In genomic region chr5:124697912-124698690, GRCh38 we compare ENCODE assay signal across 10 cellular contexts. TPM values are rescaled to one million over a fixed set of nuclear protein-coding genes. Genes with fewer than 3 reads are reported as not detected.
DNase-seq lines count a peak whose midpoint lies in the region; ATAC-seq and TF ChIP-seq lines count a peak whose summit lies in the region.
"Had no signal": no experiment of that assay in that cellular context is flagged by ENCODE, and none has a peak within 500 bp of the region (broad histone marks: within the 10 kb centered on the region; RNA-seq: fewer than 3 reads in every experiment).

No MANE protein-coding gene starts in this region.

- in situ Hi-C loops in astrocyte of the spinal cord (cut with HindIII; ENCODE audit: low sequenced_read_pairs) = no loop called here
- in situ Hi-C loops in gastrocnemius medialis (cut with MboI; ENCODE audit: low sequenced_read_pairs in 4 of 4) = no loop called here
- in situ Hi-C loops in G401 (cut with HindIII; ENCODE audit: low sequenced_read_pairs) = no loop called here

- H3K36me3 ChIP-seq in HEK293 (ENCODE audit: control insufficient read depth in 2 of 2, insufficient read depth in 1 of 2, low read length in 2 of 2) = peaks cover 0 to 13% of the 10 kb centered on the region in 2 experiments; a peak in 2 of 3 replicates
- no peaks in the 10 kb centered on the region for H3K36me3 ChIP-seq in hepatocyte (replicated peaks; ENCODE audit: insufficient read depth, low read depth)
- H3K36me3 ChIP-seq in gastrocnemius medialis = no peaks in the 10 kb centered on the region
- H3K36me3 ChIP-seq in MM.1S (replicated peaks; ENCODE audit: insufficient read depth, low read length) = no peaks in the 10 kb centered on the region

- H3K9me3 ChIP-seq in HEK293 (ENCODE audit: control insufficient read depth, insufficient read depth, low read depth, low read length) (no peaks in the 10 kb centered on the region), hepatocyte (ENCODE audit: low read depth) (no peaks in the 10 kb centered on the region), gastrocnemius medialis (no peaks in the 10 kb centered on the region), MM.1S (replicated peaks; ENCODE audit: insufficient read depth, low read length) (no peaks in the 10 kb centered on the region)

- TF ChIP-seq CTCF in HEK293 (tag by site-specific recombination; IDR thresholded peaks at IDR 0.05) (no peak), astrocyte of the spinal cord (IDR thresholded peaks at IDR 0.05; ENCODE audit: low read depth, low read length) (no peak), hepatocyte (IDR thresholded peaks at IDR 0.05; ENCODE audit: poor library complexity) (no peak), gastrocnemius medialis (IDR thresholded peaks at IDR 0.05 in 4 of 5, conservative IDR thresholded peaks at IDR 0.05 in 1 of 5) (no peak), MM.1S (IDR thresholded peaks at IDR 0.05; ENCODE audit: low read length) (no peak)

- no peak overlapping the region for H3K9ac ChIP-seq in MM.1S (ENCODE audit: low read length)

- peak overlapping the region; percentile 46 for H3K4me2 ChIP-seq in hepatocyte
- H3K4me2 ChIP-seq in MM.1S (ENCODE audit: low read depth, low read length) = no peak overlapping the region

- DNase-seq in astrocyte of the spinal cord (ENCODE audit: low read depth, low spot score) (peak; percentile 25), hepatocyte (ENCODE audit: low spot score) (no peak), gastrocnemius medialis (no peak), iPS-NIHi11 (ENCODE audit: low spot score) (no peak), MM.1S (no peak), 8988T (no peak), G401 (ENCODE audit: low spot score) (no peak)
- DNase-seq: activated naive CD8-positive, alpha-beta T cell treated with anti-CD3 and anti-CD28 coated beads for 36 hours; stimulated activated CD4-positive, alpha-beta T cell treated with anti-CD3 and anti-CD28 coated beads, Interleukin-12 subunit alpha, Interleukin-12 subunit beta, amount 100 ng/mL, for 4 hours had no signal

- H3K4me1 ChIP-seq in HEK293 (ENCODE audit: control insufficient read depth, insufficient read depth, low read length) (peaks cover 35% of the 10 kb centered on the region), hepatocyte (ENCODE audit: insufficient read depth) (peaks cover 43% of the 10 kb centered on the region), gastrocnemius medialis (peaks cover 32 to 58% of the 10 kb centered on the region in 2 donors), MM.1S (ENCODE audit: low read length) (peaks cover 8% of the 10 kb centered on the region; the same call in 1 of the 2 replicates)

- H2AFZ ChIP-seq in hepatocyte (no peak overlapping the region), MM.1S (ENCODE audit: low read length) (no peak overlapping the region)

- H4K20me1 ChIP-seq in hepatocyte (ENCODE audit: insufficient read depth, poor library complexity, severe bottlenecking) (no peaks in the 10 kb centered on the region), MM.1S (ENCODE audit: insufficient read depth, low read length) (no peaks in the 10 kb centered on the region)

- peak; percentile 21 to 37 for ATAC-seq in gastrocnemius medialis

- H3F3A ChIP-seq in MM.1S (ENCODE audit: insufficient read depth, low read length) = no peaks in the 10 kb centered on the region

- 42% methylated on average over 7 of the region's 7 CpGs for WGBS in hepatocyte (ENCODE audit: low lambda C conversion rate, missing lambda C conversion rate)

- H3K27ac ChIP-seq in HEK293 (ENCODE audit: extremely low read depth, low read depth, low read length) = peak overlapping the region; percentile 54
- peak overlapping the region; percentile 82 for H3K27ac ChIP-seq in hepatocyte
- peak overlapping the region; percentile 6 to 63 (median 45) for H3K27ac ChIP-seq in gastrocnemius medialis
- H3K27ac ChIP-seq in MM.1S (ENCODE audit: low read length) = no peak overlapping the region

- H3K79me2 ChIP-seq in hepatocyte (peaks cover 85% of the 10 kb centered on the region), MM.1S (ENCODE audit: low read length) (no peaks in the 10 kb centered on the region)

- H3K9me2 ChIP-seq in hepatocyte (replicated peaks; ENCODE audit: insufficient read depth) = no peaks in the 10 kb centered on the region
- H3K9me2 ChIP-seq in MM.1S (replicated peaks; ENCODE audit: insufficient read depth, low read length) = no peaks in the 10 kb centered on the region

- POLR2A ChIA-PET in HEK293 (lab: Yijun Ruan, JAX) = no interaction called here

- H3K4me3 ChIP-seq in HEK293 (ENCODE audit: low read depth, low read length) (no peak overlapping the region), astrocyte of the spinal cord (ENCODE audit: low read depth, low read length) (no peak overlapping the region), hepatocyte (no peak overlapping the region), gastrocnemius medialis (peak overlapping the region in 1 of 4 donors; percentile 12), MM.1S (ENCODE audit: low read length) (no peak overlapping the region)

- H3K27me3 ChIP-seq in hepatocyte (no peaks in the 10 kb centered on the region), gastrocnemius medialis (no peaks in the 10 kb centered on the region), MM.1S (replicated peaks; ENCODE audit: insufficient read depth, low read length) (no peaks in the 10 kb centered on the region)

- CTCF ChIA-PET in HEK293 (lab: Yijun Ruan, JAX) = interaction anchor here (0.7 to 1.9 kb wide), 2 partner anchors 27 to 31 kb away, joined by 3 to 6 read pairs; no protein-coding TSS in a partner anchor

- TF ChIP-seq POLR2A in gastrocnemius medialis (IDR thresholded peaks at IDR 0.05) = no peak

- intact Hi-C loops in gastrocnemius medialis (cut with DNase I; ENCODE audit: low total_unique reads) = no loop called here

TF ChIP-seq in HEK293, 187 proteins besides CTCF, POLR2A, EP300 and RAD21 (continues in another document):
- TF ChIP-seq WT1 (tag by site-specific recombination; IDR thresholded peaks at IDR 0.05) (peak; percentile 53; the same call in 1 of the 2 replicates), ZNF843 (tag by site-specific recombination; IDR thresholded peaks at IDR 0.05) (0 out of 2 replicates have a peak, but pooled peaks have one; percentile 21), ZNF561 (tag by site-specific recombination; IDR thresholded peaks at IDR 0.05; ENCODE audit: borderline replicate concordance) (peak; percentile 51; the same call in 1 of the 2 replicates), MZF1 (tag by site-specific recombination; IDR thresholded peaks at IDR 0.05; ENCODE audit: borderline replicate concordance) (peak; percentile 88; the same call in 1 of the 2 replicates), PRDM6 (tag by site-specific recombination; IDR thresholded peaks at IDR 0.05) (peak; percentile 76), SP7 (tag by site-specific recombination; IDR thresholded peaks at IDR 0.05) (no peak)
- TF ChIP-seq, protein P1, sequence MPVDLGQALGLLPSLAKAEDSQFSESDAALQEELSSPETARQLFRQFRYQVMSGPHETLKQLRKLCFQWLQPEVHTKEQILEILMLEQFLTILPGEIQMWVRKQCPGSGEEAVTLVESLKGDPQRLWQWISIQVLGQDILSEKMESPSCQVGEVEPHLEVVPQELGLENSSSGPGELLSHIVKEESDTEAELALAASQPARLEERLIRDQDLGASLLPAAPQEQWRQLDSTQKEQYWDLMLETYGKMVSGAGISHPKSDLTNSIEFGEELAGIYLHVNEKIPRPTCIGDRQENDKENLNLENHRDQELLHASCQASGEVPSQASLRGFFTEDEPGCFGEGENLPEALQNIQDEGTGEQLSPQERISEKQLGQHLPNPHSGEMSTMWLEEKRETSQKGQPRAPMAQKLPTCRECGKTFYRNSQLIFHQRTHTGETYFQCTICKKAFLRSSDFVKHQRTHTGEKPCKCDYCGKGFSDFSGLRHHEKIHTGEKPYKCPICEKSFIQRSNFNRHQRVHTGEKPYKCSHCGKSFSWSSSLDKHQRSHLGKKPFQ (tag by site-specific recombination; IDR thresholded peaks at IDR 0.05) = peak; percentile 27; the same call in 1 of the 2 replicates
- TF ChIP-seq, protein P2, sequence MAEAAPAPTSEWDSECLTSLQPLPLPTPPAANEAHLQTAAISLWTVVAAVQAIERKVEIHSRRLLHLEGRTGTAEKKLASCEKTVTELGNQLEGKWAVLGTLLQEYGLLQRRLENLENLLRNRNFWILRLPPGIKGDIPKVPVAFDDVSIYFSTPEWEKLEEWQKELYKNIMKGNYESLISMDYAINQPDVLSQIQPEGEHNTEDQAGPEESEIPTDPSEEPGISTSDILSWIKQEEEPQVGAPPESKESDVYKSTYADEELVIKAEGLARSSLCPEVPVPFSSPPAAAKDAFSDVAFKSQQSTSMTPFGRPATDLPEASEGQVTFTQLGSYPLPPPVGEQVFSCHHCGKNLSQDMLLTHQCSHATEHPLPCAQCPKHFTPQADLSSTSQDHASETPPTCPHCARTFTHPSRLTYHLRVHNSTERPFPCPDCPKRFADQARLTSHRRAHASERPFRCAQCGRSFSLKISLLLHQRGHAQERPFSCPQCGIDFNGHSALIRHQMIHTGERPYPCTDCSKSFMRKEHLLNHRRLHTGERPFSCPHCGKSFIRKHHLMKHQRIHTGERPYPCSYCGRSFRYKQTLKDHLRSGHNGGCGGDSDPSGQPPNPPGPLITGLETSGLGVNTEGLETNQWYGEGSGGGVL (tag by site-specific recombination; IDR thresholded peaks at IDR 0.05) = peak; percentile 56; the same call in 1 of the 2 replicates

RNA-seq across cellular contexts. Expression of gene ZNF608, which starts 48.3 kb away (rescaled TPM):
- total RNA-seq in hepatocyte = 28.5 and 30.0 TPM in 2 replicates
- 12.4 and 19.8 TPM in 2 replicates for polyA plus RNA-seq in hepatocyte
- total RNA-seq in gastrocnemius medialis = 10 to 100 TPM in 3 of 4 donors, 1 to 10 TPM in 1; 7.3 to 27.4 (median 17.5) TPM
- 25.7 and 34.8 TPM in 2 replicates for total RNA-seq in G401 (2014; rRNA removed; shearing (Covaris generic))
